1 cellular context compared by ENCODE assay signal in the genomic region with DNA sequence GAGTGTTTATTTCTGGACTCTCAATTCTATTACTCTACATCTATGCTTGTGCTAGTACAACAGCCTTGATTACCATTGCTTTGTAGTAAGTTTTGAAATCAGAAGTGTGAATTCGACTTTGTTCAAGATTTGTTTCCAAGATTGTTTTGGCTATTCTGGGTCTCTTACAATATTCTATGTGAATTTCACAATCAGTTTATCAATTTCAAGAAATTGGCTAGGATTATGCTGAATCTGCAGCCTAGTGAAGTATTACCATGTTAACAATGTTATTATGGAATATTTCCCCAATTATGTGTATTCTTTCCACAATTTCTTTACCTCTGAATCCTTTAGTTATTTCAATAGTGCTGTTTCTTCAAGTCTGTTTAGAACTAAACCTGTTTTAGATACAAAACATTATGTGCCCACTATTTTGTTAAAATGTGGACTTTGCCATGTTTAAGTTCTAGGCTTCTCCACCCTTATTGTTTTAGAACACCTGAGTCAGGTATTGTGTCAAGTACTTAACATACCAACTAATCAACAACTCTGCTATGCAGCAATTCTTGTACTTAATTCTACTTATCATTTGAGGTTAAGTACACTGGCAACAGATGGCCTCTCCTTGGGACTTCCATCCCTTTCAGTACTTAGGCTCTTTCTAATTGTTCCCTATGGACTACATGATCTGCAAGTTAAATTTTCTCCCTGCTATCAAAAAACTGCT.
TF ChIP-seq lines count a peak whose summit lies in the region.

No MANE protein-coding gene starts in this region.

TF ChIP-seq in HepG2, 621 proteins besides CTCF, POLR2A, EP300 and RAD21:
- peak; percentile 48 for TF ChIP-seq AGO2 (optimal IDR thresholded peaks at IDR 0.05; ENCODE audit: low read depth, low read length)
- TF ChIP-seq SNRNP70 (IDR thresholded peaks at IDR 0.05; ENCODE audit: low read depth, low read length) = no peak
- no peak for TF ChIP-seq TCF7L2 (IDR thresholded peaks at IDR 0.05; ENCODE audit: low read depth, low read length)
- TF ChIP-seq, protein P1, sequence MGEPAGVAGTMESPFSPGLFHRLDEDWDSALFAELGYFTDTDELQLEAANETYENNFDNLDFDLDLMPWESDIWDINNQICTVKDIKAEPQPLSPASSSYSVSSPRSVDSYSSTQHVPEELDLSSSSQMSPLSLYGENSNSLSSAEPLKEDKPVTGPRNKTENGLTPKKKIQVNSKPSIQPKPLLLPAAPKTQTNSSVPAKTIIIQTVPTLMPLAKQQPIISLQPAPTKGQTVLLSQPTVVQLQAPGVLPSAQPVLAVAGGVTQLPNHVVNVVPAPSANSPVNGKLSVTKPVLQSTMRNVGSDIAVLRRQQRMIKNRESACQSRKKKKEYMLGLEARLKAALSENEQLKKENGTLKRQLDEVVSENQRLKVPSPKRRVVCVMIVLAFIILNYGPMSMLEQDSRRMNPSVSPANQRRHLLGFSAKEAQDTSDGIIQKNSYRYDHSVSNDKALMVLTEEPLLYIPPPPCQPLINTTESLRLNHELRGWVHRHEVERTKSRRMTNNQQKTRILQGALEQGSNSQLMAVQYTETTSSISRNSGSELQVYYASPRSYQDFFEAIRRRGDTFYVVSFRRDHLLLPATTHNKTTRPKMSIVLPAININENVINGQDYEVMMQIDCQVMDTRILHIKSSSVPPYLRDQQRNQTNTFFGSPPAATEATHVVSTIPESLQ (CRISPR knock-in tag; conservative IDR thresholded peaks at IDR 0.05) = no peak
